27 cellular contexts compared by ENCODE assay signal in genomic region chr3:125967156-125967555, GRCh38. TPM values are rescaled to one million over a fixed set of nuclear protein-coding genes. Genes with fewer than 3 reads are reported as not detected.
DNase-seq lines count a peak whose midpoint lies in the region; TF ChIP-seq lines count a peak whose summit lies in the region.
"Had no signal": no experiment of that assay in that cellular context is flagged by ENCODE, and none has a peak within 500 bp of the region (broad histone marks: within the 10 kb centered on the region; RNA-seq: fewer than 3 reads in every experiment).

No MANE protein-coding gene starts in this region.

- peak overlapping the region; percentile 28 for H2AFZ ChIP-seq in neural cell (ENCODE audit: low read depth, low read length)
- H2AFZ ChIP-seq: GM23338 had no signal

- TF ChIP-seq RAD21 in neural cell (conservative IDR thresholded peaks at IDR 0.05) = no peak

- intact Hi-C loops in ovary (cut with DNase I) = no loop called here
- intact Hi-C loops in CD4-positive, alpha-beta memory T cell (cut with micrococcal nuclease) = no loop called here

- TF ChIP-seq CTCF in neural cell (IDR thresholded peaks at IDR 0.05; ENCODE audit: poor library complexity, severe bottlenecking) = no peak
- no peak for TF ChIP-seq CTCF in ovary (IDR thresholded peaks at IDR 0.05)

- H3K27ac ChIP-seq in neural cell (ENCODE audit: low read length) = peak overlapping the region; percentile 72
- no peak overlapping the region for H3K27ac ChIP-seq in ovary
- no peak overlapping the region for H3K27ac ChIP-seq in CD4-positive, alpha-beta memory T cell (ENCODE audit: low read depth, low read length)
- H3K27ac ChIP-seq: 22Rv1, breast epithelium, C4-2B, epithelial cell of prostate had no signal

- no peaks in the 10 kb centered on the region for H4K20me1 ChIP-seq in neural cell (ENCODE audit: insufficient read depth)

- no peak overlapping the region for H3K4me3 ChIP-seq in neural cell (ENCODE audit: low read length)
- no peak overlapping the region for H3K4me3 ChIP-seq in ovary
- H3K4me3 ChIP-seq in CD4-positive, alpha-beta memory T cell (ENCODE audit: low read length in 2 of 2) = no peak overlapping the region
- H3K4me3 ChIP-seq: breast epithelium, GM23338 had no signal

- H3K9ac ChIP-seq in neural cell (ENCODE audit: low read length) = peak overlapping the region; percentile 22

- CTCF ChIA-PET in CD4-positive, alpha-beta memory T cell (lab: Charles Lee; ENCODE audit: partially characterized antibody) = no interaction called here

- H3K27me3 ChIP-seq in neural cell (ENCODE audit: insufficient read depth, low read depth, low read length) (peaks cover 17% of the 10 kb centered on the region), ovary (no peaks in the 10 kb centered on the region)
- peaks cover 8% of the 10 kb centered on the region for H3K27me3 ChIP-seq in CD4-positive, alpha-beta memory T cell (ENCODE audit: insufficient read depth, low read length)
- H3K27me3 ChIP-seq: breast epithelium had no signal

- no peaks in the 10 kb centered on the region for H3K36me3 Mint-ChIP-seq in CD4-positive, alpha-beta memory T cell
- H3K36me3 Mint-ChIP-seq: activated CD4-positive, alpha-beta memory T cell treated with anti-CD3 and anti-CD28 coated beads for 36 hours; naive B cell had no signal

- no peaks in the 10 kb centered on the region for H3K79me2 ChIP-seq in neural cell (replicated peaks; ENCODE audit: insufficient read depth, low read length)

- no peak overlapping the region for H3K4me3 Mint-ChIP-seq in CD4-positive, alpha-beta memory T cell
- H3K4me3 Mint-ChIP-seq: activated CD4-positive, alpha-beta memory T cell treated with anti-CD3 and anti-CD28 coated beads for 36 hours; GM23338; HFFc6 had no signal

- no peaks in the 10 kb centered on the region for H3K9me2 ChIP-seq in neural cell (ENCODE audit: insufficient read depth, low read length)

- peaks cover 3 to 4% (median 4%) of the 10 kb centered on the region in 4 donors for H3K4me1 Mint-ChIP-seq in CD4-positive, alpha-beta memory T cell

- no peak overlapping the region for H3K27ac Mint-ChIP-seq in CD4-positive, alpha-beta memory T cell
- H3K27ac Mint-ChIP-seq: activated CD4-positive, alpha-beta memory T cell treated with anti-CD3 and anti-CD28 coated beads for 36 hours; GM23338; HFFc6; naive B cell had no signal

- no peaks in the 10 kb centered on the region for H3K9me3 ChIP-seq in neural cell (ENCODE audit: low read length)
- H3K9me3 ChIP-seq in ovary = no peaks in the 10 kb centered on the region
- H3K9me3 ChIP-seq in CD4-positive, alpha-beta memory T cell (ENCODE audit: control insufficient read depth in 1 of 2, low read length in 2 of 2) = no peaks in the 10 kb centered on the region

- DNase-seq in NCI-H187 treated with DMSO at 0.1 percent for 48 hours (lab: John Stamatoyannopoulos, UW) (peak; percentile 33), NCI-H187 (lab: John Stamatoyannopoulos, UW) (no peak), NCI-H146 treated with DMSO at 0.1 percent for 48 hours (lab: John Stamatoyannopoulos, UW; ENCODE audit: unreplicated experiment) (peak; percentile 97), NCI-H748 (lab: John Stamatoyannopoulos, UW; ENCODE audit: unreplicated experiment) (peak; percentile 88), SKM-1 (lab: John Stamatoyannopoulos, UW; ENCODE audit: unreplicated experiment) (no peak), ovary (no peak)
- DNase-seq in CD4-positive, alpha-beta memory T cell = no peak
- DNase-seq: activated CD4-positive, alpha-beta memory T cell treated with anti-CD3 and anti-CD28 coated beads for 36 hours; activated CD8-positive, alpha-beta memory T cell treated with anti-CD3 and anti-CD28 coated beads, Interleukin-2, amount 50 U/mL, for 48 hours; activated naive CD4-positive, alpha-beta T cell treated with anti-CD3 and anti-CD28 coated beads, Interleukin-2, amount 50 U/mL, for 16 hours; amniotic stem cell; effector CD4-positive, alpha-beta T cell; HFFc6; left ventricle myocardium superior; naive B cell; NCI-H1436; NCI-H446 treated with DMSO at 0.1 percent for 48 hours; stimulated activated naive CD4-positive, alpha-beta T cell treated with Interleukin-2 at 50 U/mL for 16 hours had no signal

- peaks cover 4% of the 10 kb centered on the region for H3K4me1 ChIP-seq in ovary (ENCODE audit: insufficient read depth)
- H3K4me1 ChIP-seq in CD4-positive, alpha-beta memory T cell (ENCODE audit: insufficient read depth, low read length) = peaks cover 4% of the 10 kb centered on the region
- H3K4me1 ChIP-seq: breast epithelium had no signal

- H3F3A ChIP-seq in neural cell (ENCODE audit: insufficient read depth, low read length, poor library complexity, severe bottlenecking) = no peaks in the 10 kb centered on the region

- no peak for TF ChIP-seq POLR2A in ovary (IDR thresholded peaks at IDR 0.05)

- POLR2A ChIA-PET in CD4-positive, alpha-beta memory T cell (lab: Charles Lee; ENCODE audit: partially characterized antibody) = no interaction called here

- TF ChIP-seq EP300 in neural cell (conservative IDR thresholded peaks at IDR 0.05; ENCODE audit: poor library complexity, severe bottlenecking) (peak; percentile 67), ovary (IDR thresholded peaks at IDR 0.05) (no peak)

- H3K27me3 Mint-ChIP-seq in CD4-positive, alpha-beta memory T cell = peaks cover 12% of the 10 kb centered on the region in 2 donors

- H3K4me2 ChIP-seq in neural cell (ENCODE audit: low read length) = no peak overlapping the region
- H3K4me2 ChIP-seq: GM23338 had no signal

- H3K36me3 ChIP-seq in neural cell (ENCODE audit: insufficient read depth, low read length) = no peaks in the 10 kb centered on the region
- H3K36me3 ChIP-seq in ovary = no peaks in the 10 kb centered on the region
- H3K36me3 ChIP-seq in CD4-positive, alpha-beta memory T cell (ENCODE audit: insufficient read depth, low read length) = no peaks in the 10 kb centered on the region
- H3K36me3 ChIP-seq: breast epithelium had no signal

- no peaks in the 10 kb centered on the region for H3K9me3 Mint-ChIP-seq in CD4-positive, alpha-beta memory T cell
- H3K9me3 Mint-ChIP-seq: activated CD4-positive, alpha-beta memory T cell treated with anti-CD3 and anti-CD28 coated beads for 36 hours; GM23338; HFFc6; naive B cell had no signal

TF ChIP-seq in neural cell, 6 proteins besides CTCF, POLR2A, EP300 and RAD21:
- TF ChIP-seq EZH2 (IDR thresholded peaks at IDR 0.05; ENCODE audit: borderline replicate concordance, insufficient read depth, low read length, poor library complexity, severe bottlenecking) (no peak), MXI1 (conservative IDR thresholded peaks at IDR 0.05; ENCODE audit: poor library complexity, severe bottlenecking) (no peak), SMC3 (conservative IDR thresholded peaks at IDR 0.05; ENCODE audit: poor library complexity) (no peak), REST (IDR thresholded peaks at IDR 0.05; ENCODE audit: borderline replicate concordance) (peak; percentile 30), TAF1 (IDR thresholded peaks at IDR 0.05; ENCODE audit: low read depth) (no peak), POLR2AphosphoS5 (IDR thresholded peaks at IDR 0.05) (peak; percentile 64)

RNA-seq across cellular contexts. Expression of gene ROPN1B, which starts 1.8 kb away (rescaled TPM):
- polyA plus RNA-seq in neural cell (0.11 TPM in 1 of 2 replicates, not detected in the other), ovary (not detected)
- 0.73 TPM in 1 of 2 replicates, not detected in the other for polyA minus RNA-seq in neural cell
- total RNA-seq in ovary = under 1 TPM in 1 of 7 donors, not detected in 6; 0.23 TPM
- not detected for total RNA-seq in CD4-positive, alpha-beta memory T cell
- polyA plus RNA-seq in CD4-positive, alpha-beta memory T cell = not detected
- total RNA-seq: activated CD4-positive, alpha-beta memory T cell treated with anti-CD3 and anti-CD28 coated beads for 36 hours; GM23338; HFFc6; HT1080; mesenteric fat pad; T-helper 1 cell treated with Interleukin-12 subunit alpha and Interleukin-12 subunit beta and Interleukin-4 antibody, amounts not matched to agents 30 ng/mL and 1 ng/mL, for 36 hours had no signal
- polyA plus RNA-seq: GM23338 had no signal

Comparison
In these comparisons a context has a peak if more than half of its experiments do, and no peak if none do; other contexts are left out.
1. DNase-seq: peak in NCI-H187 treated with DMSO at 0.1 percent for 48 hours (single experiment), NCI-H146 treated with DMSO at 0.1 percent for 48 hours (single experiment) and NCI-H748 (single experiment); none in NCI-H187 (0 of 2), SKM-1 (single experiment), ovary (0 of 5) and CD4-positive, alpha-beta memory T cell (0 of 5).